26 cellular contexts compared by ENCODE assay signal in genomic region chr17:3974980-3975379, GRCh38. TPM values are rescaled to one million over a fixed set of nuclear protein-coding genes. Genes with fewer than 3 reads are reported as not detected.
"Had no signal": no experiment of that assay in that cellular context is flagged by ENCODE, and none has a peak within 500 bp of the region (broad histone marks: within the 10 kb centered on the region; RNA-seq: fewer than 3 reads in every experiment).

No MANE protein-coding gene starts in this region.

- H3K4me3 Mint-ChIP-seq: activated B cell treated with CpG ODN at 0.5 μM for 24 hours; activated CD4-positive, alpha-beta T cell treated with anti-CD3 and anti-CD28 coated beads for 36 hours; activated naive CD8-positive, alpha-beta T cell treated with anti-CD3 and anti-CD28 coated beads for 36 hours; activated T-cell treated with anti-CD3 and anti-CD28 coated beads, Interleukin-2, amount 50 U/mL, for 4 hours; nephron had no signal

- H3K4me3 ChIP-seq: breast epithelium, left lung, sigmoid colon, smooth muscle cell, thyroid gland had no signal

- H3K27me3 ChIP-seq: breast epithelium, sigmoid colon, thyroid gland had no signal

- H3K4me1 Mint-ChIP-seq: nephron had no signal

- H3K36me3 Mint-ChIP-seq: activated naive CD8-positive, alpha-beta T cell treated with anti-CD3 and anti-CD28 coated beads for 36 hours had no signal

- H3K27ac Mint-ChIP-seq: activated CD4-positive, alpha-beta T cell treated with anti-CD3 and anti-CD28 coated beads for 36 hours; activated naive CD8-positive, alpha-beta T cell treated with anti-CD3 and anti-CD28 coated beads for 36 hours; nephron had no signal

- H3K27me3 Mint-ChIP-seq: activated B cell treated with CpG ODN at 0.5 μM for 24 hours; activated CD4-positive, alpha-beta T cell treated with anti-CD3 and anti-CD28 coated beads for 36 hours had no signal

- H3K9me3 ChIP-seq: thyroid gland had no signal

- DNase-seq: activated B cell treated with CpG ODN at 0.5 μM for 24 hours; activated CD4-positive, alpha-beta T cell treated with anti-CD3 and anti-CD28 coated beads for 36 hours; activated CD4-positive, alpha-beta T cell treated with anti-CD3 and anti-CD28 coated beads, Interleukin-2, amount 50 U/mL, for 48 hours; activated CD8-positive, alpha-beta memory T cell treated with anti-CD3 and anti-CD28 coated beads, Interleukin-2, amount 50 U/mL, for 48 hours; activated naive CD4-positive, alpha-beta T cell treated with Interleukin-2 at 50 U/mL for 16 hours; activated naive CD8-positive, alpha-beta T cell treated with anti-CD3 and anti-CD28 coated beads for 36 hours; activated T-cell treated with anti-CD3 and anti-CD28 coated beads, Interleukin-2, amount 50 U/mL, for 4 hours; cortex of kidney; foreskin fibroblast; kidney glomerular epithelial cell; left lung; mammary epithelial cell; midbrain; sigmoid colon; stimulated activated CD4-positive, alpha-beta T cell treated with anti-CD3 and anti-CD28 coated beads, Interleukin-4, amount 100 ng/mL, for 1 hour; stimulated activated naive CD8-positive, alpha-beta T cell treated with anti-CD3 and anti-CD28 coated beads, Interleukin-15, Interleukin-2, amounts not matched to agents 100 U/mL and 50 U/mL, for 24 hours; T-helper 9 cell; thyroid gland had no signal

- H3K27ac ChIP-seq: breast epithelium, parathyroid adenoma, sigmoid colon, thyroid gland had no signal

- H3K9me3 Mint-ChIP-seq: activated B cell treated with CpG ODN at 0.5 μM for 24 hours had no signal

- H3K4me1 ChIP-seq: breast epithelium, parathyroid adenoma had no signal

- H3K36me3 ChIP-seq: breast epithelium, left lung, sigmoid colon, thyroid gland had no signal

- ATAC-seq: activated CD4-positive, alpha-beta T cell treated with anti-CD3 and anti-CD28 coated beads for 36 hours; activated T-cell treated with anti-CD3 and anti-CD28 coated beads, Interleukin-2, amount 50 U/mL, for 4 hours; left lung; stimulated activated naive CD8-positive, alpha-beta T cell treated with anti-CD3 and anti-CD28 coated beads, Interleukin-15, Interleukin-2, amounts not matched to agents 100 U/mL and 50 U/mL, for 24 hours had no signal

RNA-seq across cellular contexts. Expression of gene P2RX1, which starts 58.7 kb away (rescaled TPM):
- total RNA-seq: activated CD8-positive, alpha-beta memory T cell treated with anti-CD3 and anti-CD28 coated beads for 36 hours; astrocyte; epithelial cell of proximal tubule; glomerular endothelial cell; mammary epithelial cell had no signal
